1 cellular context compared by ENCODE assay signal in the genomic region with DNA sequence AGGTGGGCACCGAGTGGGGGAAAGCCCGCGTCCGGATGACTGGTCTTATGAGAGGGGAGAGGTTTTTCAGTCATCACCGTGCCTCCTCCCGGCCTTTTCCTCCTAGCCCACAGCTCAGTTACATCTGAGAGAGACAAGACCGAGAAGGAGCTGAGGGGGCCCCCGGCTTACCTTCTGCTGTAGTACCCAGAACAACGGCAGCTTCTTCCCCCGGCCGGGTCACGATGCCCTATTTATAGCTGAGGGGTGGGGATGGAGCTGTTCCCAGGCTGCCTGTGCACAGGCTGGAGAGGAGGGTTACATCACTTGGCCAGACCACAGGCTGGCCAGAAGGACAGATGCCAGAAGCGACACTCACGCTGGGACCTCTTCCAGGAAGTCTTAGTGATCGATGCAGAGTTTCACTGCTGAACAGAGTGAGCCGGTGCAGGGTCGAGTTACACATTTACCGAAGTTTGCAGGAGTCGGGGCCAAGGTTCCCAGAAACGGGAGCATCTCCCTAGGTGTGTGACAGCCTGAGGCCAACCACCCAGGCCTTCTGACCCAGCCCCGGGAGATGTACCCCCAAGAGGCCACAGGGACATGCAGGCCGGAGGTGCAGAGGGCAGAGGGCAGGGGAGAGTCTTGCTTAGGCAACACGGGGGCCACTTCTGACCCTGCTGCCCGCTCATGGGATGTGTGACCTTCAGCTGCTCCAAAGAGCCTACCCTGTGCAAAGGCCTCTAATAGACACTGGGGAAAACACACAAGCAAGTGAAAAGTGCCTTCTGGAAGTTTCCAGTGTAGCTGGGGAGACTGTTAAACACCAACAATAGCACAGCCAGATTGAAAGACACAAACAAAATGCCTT.
TF ChIP-seq lines count a peak whose summit lies in the region.

A gene (minus strand): TSS at position 208 of the 850 bp plus-strand sequence. CDS start 3,299 bp downstream, outside the sequence.

TF ChIP-seq in HepG2, 621 proteins besides CTCF, POLR2A, EP300 and RAD21 (continued from another document and continues in another):
- TF ChIP-seq ZNF720 (CRISPR knock-in tag; IDR thresholded peaks at IDR 0.05), result no peak
- no peak for TF ChIP-seq ZNF616 (CRISPR knock-in tag; IDR thresholded peaks at IDR 0.05; ENCODE audit: low read depth)
- no peak for TF ChIP-seq PTBP1 (IDR thresholded peaks at IDR 0.05; ENCODE audit: low read depth, low read length, poor library complexity, severe bottlenecking)
- no peak for TF ChIP-seq TAF15 (IDR thresholded peaks at IDR 0.05; ENCODE audit: low read depth, low read length, poor library complexity, severe bottlenecking)
- TF ChIP-seq DNMT3B (CRISPR knock-in tag; conservative IDR thresholded peaks at IDR 0.05), result peak; percentile 89
- TF ChIP-seq ZNF296 (CRISPR knock-in tag; conservative IDR thresholded peaks at IDR 0.05), result peak; percentile 92
- peak; percentile 97 for TF ChIP-seq MED1 (CRISPR knock-in tag; IDR thresholded peaks at IDR 0.05)
- no peak for TF ChIP-seq MZF1 (CRISPR knock-in tag; IDR thresholded peaks at IDR 0.05; ENCODE audit: borderline replicate concordance)
- TF ChIP-seq GLI4 (CRISPR knock-in tag; IDR thresholded peaks at IDR 0.05; ENCODE audit: borderline replicate concordance), result no peak
- TF ChIP-seq, protein P1, sequence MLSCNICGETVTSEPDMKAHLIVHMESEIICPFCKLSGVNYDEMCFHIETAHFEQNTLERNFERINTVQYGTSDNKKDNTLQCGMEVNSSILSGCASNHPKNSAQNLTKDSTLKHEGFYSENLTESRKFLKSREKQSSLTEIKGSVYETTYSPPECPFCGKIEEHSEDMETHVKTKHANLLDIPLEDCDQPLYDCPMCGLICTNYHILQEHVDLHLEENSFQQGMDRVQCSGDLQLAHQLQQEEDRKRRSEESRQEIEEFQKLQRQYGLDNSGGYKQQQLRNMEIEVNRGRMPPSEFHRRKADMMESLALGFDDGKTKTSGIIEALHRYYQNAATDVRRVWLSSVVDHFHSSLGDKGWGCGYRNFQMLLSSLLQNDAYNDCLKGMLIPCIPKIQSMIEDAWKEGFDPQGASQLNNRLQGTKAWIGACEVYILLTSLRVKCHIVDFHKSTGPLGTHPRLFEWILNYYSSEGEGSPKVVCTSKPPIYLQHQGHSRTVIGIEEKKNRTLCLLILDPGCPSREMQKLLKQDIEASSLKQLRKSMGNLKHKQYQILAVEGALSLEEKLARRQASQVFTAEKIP (CRISPR knock-in tag; IDR thresholded peaks at IDR 0.05; ENCODE audit: borderline replicate concordance), result no peak
- TF ChIP-seq ZNF83 (CRISPR knock-in tag; IDR thresholded peaks at IDR 0.05; ENCODE audit: borderline replicate concordance), result no peak
- TF ChIP-seq ZNF678 (CRISPR knock-in tag; IDR thresholded peaks at IDR 0.05), result 0 out of 2 replicates have a peak, but pooled peaks have one; percentile 74
- TF ChIP-seq, protein P2, sequence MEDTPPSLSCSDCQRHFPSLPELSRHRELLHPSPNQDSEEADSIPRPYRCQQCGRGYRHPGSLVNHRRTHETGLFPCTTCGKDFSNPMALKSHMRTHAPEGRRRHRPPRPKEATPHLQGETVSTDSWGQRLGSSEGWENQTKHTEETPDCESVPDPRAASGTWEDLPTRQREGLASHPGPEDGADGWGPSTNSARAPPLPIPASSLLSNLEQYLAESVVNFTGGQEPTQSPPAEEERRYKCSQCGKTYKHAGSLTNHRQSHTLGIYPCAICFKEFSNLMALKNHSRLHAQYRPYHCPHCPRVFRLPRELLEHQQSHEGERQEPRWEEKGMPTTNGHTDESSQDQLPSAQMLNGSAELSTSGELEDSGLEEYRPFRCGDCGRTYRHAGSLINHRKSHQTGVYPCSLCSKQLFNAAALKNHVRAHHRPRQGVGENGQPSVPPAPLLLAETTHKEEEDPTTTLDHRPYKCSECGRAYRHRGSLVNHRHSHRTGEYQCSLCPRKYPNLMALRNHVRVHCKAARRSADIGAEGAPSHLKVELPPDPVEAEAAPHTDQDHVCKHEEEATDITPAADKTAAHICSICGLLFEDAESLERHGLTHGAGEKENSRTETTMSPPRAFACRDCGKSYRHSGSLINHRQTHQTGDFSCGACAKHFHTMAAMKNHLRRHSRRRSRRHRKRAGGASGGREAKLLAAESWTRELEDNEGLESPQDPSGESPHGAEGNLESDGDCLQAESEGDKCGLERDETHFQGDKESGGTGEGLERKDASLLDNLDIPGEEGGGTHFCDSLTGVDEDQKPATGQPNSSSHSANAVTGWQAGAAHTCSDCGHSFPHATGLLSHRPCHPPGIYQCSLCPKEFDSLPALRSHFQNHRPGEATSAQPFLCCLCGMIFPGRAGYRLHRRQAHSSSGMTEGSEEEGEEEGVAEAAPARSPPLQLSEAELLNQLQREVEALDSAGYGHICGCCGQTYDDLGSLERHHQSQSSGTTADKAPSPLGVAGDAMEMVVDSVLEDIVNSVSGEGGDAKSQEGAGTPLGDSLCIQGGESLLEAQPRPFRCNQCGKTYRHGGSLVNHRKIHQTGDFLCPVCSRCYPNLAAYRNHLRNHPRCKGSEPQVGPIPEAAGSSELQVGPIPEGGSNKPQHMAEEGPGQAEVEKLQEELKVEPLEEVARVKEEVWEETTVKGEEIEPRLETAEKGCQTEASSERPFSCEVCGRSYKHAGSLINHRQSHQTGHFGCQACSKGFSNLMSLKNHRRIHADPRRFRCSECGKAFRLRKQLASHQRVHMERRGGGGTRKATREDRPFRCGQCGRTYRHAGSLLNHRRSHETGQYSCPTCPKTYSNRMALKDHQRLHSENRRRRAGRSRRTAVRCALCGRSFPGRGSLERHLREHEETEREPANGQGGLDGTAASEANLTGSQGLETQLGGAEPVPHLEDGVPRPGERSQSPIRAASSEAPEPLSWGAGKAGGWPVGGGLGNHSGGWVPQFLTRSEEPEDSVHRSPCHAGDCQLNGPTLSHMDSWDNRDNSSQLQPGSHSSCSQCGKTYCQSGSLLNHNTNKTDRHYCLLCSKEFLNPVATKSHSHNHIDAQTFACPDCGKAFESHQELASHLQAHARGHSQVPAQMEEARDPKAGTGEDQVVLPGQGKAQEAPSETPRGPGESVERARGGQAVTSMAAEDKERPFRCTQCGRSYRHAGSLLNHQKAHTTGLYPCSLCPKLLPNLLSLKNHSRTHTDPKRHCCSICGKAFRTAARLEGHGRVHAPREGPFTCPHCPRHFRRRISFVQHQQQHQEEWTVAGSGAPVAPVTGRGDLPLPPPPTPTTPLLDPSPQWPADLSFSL (CRISPR knock-in tag; IDR thresholded peaks at IDR 0.05), result peak; percentile 84
- no peak for TF ChIP-seq ZNF567 (CRISPR knock-in tag; IDR thresholded peaks at IDR 0.05; ENCODE audit: borderline replicate concordance)
- TF ChIP-seq, protein P3, sequence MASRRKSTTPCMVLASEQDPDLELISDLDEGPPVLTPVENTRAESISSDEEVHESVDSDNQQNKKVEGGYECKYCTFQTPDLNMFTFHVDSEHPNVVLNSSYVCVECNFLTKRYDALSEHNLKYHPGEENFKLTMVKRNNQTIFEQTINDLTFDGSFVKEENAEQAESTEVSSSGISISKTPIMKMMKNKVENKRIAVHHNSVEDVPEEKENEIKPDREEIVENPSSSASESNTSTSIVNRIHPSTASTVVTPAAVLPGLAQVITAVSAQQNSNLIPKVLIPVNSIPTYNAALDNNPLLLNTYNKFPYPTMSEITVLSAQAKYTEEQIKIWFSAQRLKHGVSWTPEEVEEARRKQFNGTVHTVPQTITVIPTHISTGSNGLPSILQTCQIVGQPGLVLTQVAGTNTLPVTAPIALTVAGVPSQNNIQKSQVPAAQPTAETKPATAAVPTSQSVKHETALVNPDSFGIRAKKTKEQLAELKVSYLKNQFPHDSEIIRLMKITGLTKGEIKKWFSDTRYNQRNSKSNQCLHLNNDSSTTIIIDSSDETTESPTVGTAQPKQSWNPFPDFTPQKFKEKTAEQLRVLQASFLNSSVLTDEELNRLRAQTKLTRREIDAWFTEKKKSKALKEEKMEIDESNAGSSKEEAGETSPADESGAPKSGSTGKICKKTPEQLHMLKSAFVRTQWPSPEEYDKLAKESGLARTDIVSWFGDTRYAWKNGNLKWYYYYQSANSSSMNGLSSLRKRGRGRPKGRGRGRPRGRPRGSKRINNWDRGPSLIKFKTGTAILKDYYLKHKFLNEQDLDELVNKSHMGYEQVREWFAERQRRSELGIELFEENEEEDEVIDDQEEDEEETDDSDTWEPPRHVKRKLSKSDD (CRISPR knock-in tag; IDR thresholded peaks at IDR 0.05; ENCODE audit: low read depth), result peak; percentile 75
- TF ChIP-seq ZNF343 (CRISPR knock-in tag; IDR thresholded peaks at IDR 0.05), result no peak; the same call in 1 of the 2 replicates
- TF ChIP-seq ZNF350 (CRISPR knock-in tag; IDR thresholded peaks at IDR 0.05; ENCODE audit: borderline replicate concordance, low read depth), result peak; percentile 98
- 0 out of 2 replicates have a peak, but pooled peaks have one; percentile 20 for TF ChIP-seq STAT5B (CRISPR knock-in tag; IDR thresholded peaks at IDR 0.05)
- TF ChIP-seq ZNF547 (CRISPR knock-in tag; IDR thresholded peaks at IDR 0.05), result no peak
- TF ChIP-seq POLR2AphosphoS2 (IDR thresholded peaks at IDR 0.05; ENCODE audit: low read depth, low read length), result no peak
- TF ChIP-seq DNMT1 (CRISPR knock-in tag; IDR thresholded peaks at IDR 0.05), result peak; percentile 58; the same call in 1 of the 2 replicates
- TF ChIP-seq, protein P4, sequence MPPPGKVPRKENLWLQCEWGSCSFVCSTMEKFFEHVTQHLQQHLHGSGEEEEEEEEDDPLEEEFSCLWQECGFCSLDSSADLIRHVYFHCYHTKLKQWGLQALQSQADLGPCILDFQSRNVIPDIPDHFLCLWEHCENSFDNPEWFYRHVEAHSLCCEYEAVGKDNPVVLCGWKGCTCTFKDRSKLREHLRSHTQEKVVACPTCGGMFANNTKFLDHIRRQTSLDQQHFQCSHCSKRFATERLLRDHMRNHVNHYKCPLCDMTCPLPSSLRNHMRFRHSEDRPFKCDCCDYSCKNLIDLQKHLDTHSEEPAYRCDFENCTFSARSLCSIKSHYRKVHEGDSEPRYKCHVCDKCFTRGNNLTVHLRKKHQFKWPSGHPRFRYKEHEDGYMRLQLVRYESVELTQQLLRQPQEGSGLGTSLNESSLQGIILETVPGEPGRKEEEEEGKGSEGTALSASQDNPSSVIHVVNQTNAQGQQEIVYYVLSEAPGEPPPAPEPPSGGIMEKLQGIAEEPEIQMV (CRISPR knock-in tag; IDR thresholded peaks at IDR 0.05; ENCODE audit: low read depth), result peak; percentile 91
- TF ChIP-seq ZNF530 (CRISPR knock-in tag; IDR thresholded peaks at IDR 0.05; ENCODE audit: low read depth), result no peak
- TF ChIP-seq FOXK2 (IDR thresholded peaks at IDR 0.05), result peak; percentile 33; the same call in 1 of the 2 replicates
- TF ChIP-seq, protein P5, sequence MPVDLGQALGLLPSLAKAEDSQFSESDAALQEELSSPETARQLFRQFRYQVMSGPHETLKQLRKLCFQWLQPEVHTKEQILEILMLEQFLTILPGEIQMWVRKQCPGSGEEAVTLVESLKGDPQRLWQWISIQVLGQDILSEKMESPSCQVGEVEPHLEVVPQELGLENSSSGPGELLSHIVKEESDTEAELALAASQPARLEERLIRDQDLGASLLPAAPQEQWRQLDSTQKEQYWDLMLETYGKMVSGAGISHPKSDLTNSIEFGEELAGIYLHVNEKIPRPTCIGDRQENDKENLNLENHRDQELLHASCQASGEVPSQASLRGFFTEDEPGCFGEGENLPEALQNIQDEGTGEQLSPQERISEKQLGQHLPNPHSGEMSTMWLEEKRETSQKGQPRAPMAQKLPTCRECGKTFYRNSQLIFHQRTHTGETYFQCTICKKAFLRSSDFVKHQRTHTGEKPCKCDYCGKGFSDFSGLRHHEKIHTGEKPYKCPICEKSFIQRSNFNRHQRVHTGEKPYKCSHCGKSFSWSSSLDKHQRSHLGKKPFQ (CRISPR knock-in tag; IDR thresholded peaks at IDR 0.05; ENCODE audit: insufficient replicate concordance), result peak; percentile 88
- TF ChIP-seq, protein P6, sequence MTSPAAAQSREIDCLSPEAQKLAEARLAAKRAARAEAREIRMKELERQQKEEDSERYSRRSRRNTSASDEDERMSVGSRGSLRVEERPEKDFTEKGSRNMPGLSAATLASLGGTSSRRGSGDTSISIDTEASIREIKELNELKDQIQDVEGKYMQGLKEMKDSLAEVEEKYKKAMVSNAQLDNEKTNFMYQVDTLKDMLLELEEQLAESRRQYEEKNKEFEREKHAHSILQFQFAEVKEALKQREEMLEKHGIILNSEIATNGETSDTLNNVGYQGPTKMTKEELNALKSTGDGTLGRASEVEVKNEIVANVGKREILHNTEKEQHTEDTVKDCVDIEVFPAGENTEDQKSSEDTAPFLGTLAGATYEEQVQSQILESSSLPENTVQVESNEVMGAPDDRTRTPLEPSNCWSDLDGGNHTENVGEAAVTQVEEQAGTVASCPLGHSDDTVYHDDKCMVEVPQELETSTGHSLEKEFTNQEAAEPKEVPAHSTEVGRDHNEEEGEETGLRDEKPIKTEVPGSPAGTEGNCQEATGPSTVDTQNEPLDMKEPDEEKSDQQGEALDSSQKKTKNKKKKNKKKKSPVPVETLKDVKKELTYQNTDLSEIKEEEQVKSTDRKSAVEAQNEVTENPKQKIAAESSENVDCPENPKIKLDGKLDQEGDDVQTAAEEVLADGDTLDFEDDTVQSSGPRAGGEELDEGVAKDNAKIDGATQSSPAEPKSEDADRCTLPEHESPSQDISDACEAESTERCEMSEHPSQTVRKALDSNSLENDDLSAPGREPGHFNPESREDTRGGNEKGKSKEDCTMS (CRISPR knock-in tag; conservative IDR thresholded peaks at IDR 0.05), result no peak
- TF ChIP-seq, protein P7, sequence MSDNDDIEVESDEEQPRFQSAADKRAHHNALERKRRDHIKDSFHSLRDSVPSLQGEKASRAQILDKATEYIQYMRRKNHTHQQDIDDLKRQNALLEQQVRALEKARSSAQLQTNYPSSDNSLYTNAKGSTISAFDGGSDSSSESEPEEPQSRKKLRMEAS (IDR thresholded peaks at IDR 0.05), result no peak
- TF ChIP-seq EHMT2 (IDR thresholded peaks at IDR 0.05; ENCODE audit: borderline replicate concordance, low read depth, low read length), result no peak
- no peak for TF ChIP-seq ZNF496 (CRISPR knock-in tag; IDR thresholded peaks at IDR 0.05; ENCODE audit: insufficient replicate concordance)
- TF ChIP-seq ZSCAN31 (CRISPR knock-in tag; IDR thresholded peaks at IDR 0.05; ENCODE audit: low read depth), result peak; percentile 87; the same call in 1 of the 2 replicates
- peak; percentile 99 for TF ChIP-seq MED8 (CRISPR knock-in tag; IDR thresholded peaks at IDR 0.05; ENCODE audit: insufficient replicate concordance)
- peak; percentile 94; the same call in 1 of the 2 replicates for TF ChIP-seq SPEN (CRISPR knock-in tag; IDR thresholded peaks at IDR 0.05; ENCODE audit: low read depth)
- no peak for TF ChIP-seq FOSL1 (CRISPR knock-in tag; IDR thresholded peaks at IDR 0.05; ENCODE audit: borderline replicate concordance)
- TF ChIP-seq KLF12 (CRISPR knock-in tag; IDR thresholded peaks at IDR 0.05; ENCODE audit: borderline replicate concordance), result peak; percentile 26
- TF ChIP-seq, protein P8, sequence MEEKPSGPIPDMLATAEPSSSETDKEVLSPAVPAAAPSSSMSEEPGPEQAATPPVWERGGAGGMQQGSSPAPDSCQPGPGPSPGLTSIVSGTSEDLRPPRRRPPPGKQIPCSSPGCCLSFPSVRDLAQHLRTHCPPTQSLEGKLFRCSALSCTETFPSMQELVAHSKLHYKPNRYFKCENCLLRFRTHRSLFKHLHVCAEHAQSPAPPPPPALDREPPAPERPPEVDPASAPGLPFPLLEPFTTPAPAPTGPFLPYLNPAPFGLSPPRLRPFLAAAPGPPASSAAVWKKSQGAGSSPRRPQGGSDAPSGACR (CRISPR knock-in tag; IDR thresholded peaks at IDR 0.05), result peak; percentile 90
- TF ChIP-seq ZNF749 (CRISPR knock-in tag; IDR thresholded peaks at IDR 0.05; ENCODE audit: borderline replicate concordance), result peak; percentile 79; the same call in 1 of the 2 replicates
- peak; percentile 97 for TF ChIP-seq HNF4G (IDR thresholded peaks at IDR 0.05; ENCODE audit: borderline replicate concordance, low read depth, low read length)
- peak; percentile 99 for TF ChIP-seq HNF4G (CRISPR knock-in tag; IDR thresholded peaks at IDR 0.05; ENCODE audit: borderline replicate concordance, low read depth)
- TF ChIP-seq ZFP37 (CRISPR knock-in tag; IDR thresholded peaks at IDR 0.05; ENCODE audit: borderline replicate concordance), result 0 out of 2 replicates have a peak, but pooled peaks have one; percentile 64
- TF ChIP-seq SMAD1 (CRISPR knock-in tag; IDR thresholded peaks at IDR 0.05; ENCODE audit: borderline replicate concordance, low read depth), result peak; percentile 88; the same call in 1 of the 2 replicates
